30 cellular contexts compared by ENCODE assay signal in the genomic region with DNA sequence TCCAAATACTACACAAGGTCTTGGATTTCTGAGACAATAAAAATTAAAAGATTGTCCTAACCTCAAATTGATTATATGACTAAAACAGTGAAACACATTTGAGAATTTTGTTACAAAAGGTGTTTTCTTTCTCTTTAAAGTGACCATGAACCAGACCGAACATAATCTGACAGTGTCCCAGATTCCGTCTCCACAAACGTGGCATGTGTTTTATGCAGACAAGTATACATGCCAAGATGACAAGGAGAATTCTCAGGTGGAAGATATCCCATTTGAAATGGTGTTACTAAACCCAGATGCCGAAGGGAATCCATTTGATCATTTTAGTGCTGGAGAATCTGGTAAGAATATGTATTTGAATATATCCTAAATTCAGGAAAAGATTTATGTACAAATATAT.
"Had no signal": no experiment of that assay in that cellular context is flagged by ENCODE, and none has a peak within 500 bp of the region (broad histone marks: within the 10 kb centered on the region; RNA-seq: fewer than 3 reads in every experiment).

No MANE protein-coding gene starts in this region.

- H3K4me3 ChIP-seq: ascending aorta, SJCRH30, SK-N-MC had no signal

- H3K9me3 Mint-ChIP-seq: activated CD4-positive, alpha-beta memory T cell treated with anti-CD3 and anti-CD28 coated beads, Interleukin-2, amount 10 ng/mL, durations not matched to agents 7 days and 5 days; activated naive CD4-positive, alpha-beta T cell treated with anti-CD3 and anti-CD28 coated beads, Interleukin-2, amount 50 U/mL, for 24 hours; activated naive CD8-positive, alpha-beta T cell treated with anti-CD3 and anti-CD28 coated beads, Interleukin-2, amount 10 ng/mL, durations not matched to agents 7 days and 5 days; activated T-helper 2 cell treated with anti-CD3 and anti-CD28 coated beads, Interferon-gamma antibody, Interleukin-2, Interleukin-4, amounts not matched to agents 10 μg/mL and 5 μg/mL and 100 μg/mL, durations not matched to agents 14 hours and 24 hours and 36 hours; WTC11 had no signal

- ATAC-seq: activated CD4-positive, alpha-beta T cell treated with anti-CD3 and anti-CD28 coated beads for 36 hours; activated CD4-positive, CD25-positive, alpha-beta regulatory T cell treated with anti-CD3 and anti-CD28 coated beads, Interleukin-2, amount 50 U/mL, for 24 hours; activated CD8-positive, alpha-beta memory T cell treated with anti-CD3 and anti-CD28 coated beads, Interleukin-2, amount 10 ng/mL, durations not matched to agents 7 days and 5 days; Panc1; WTC11 had no signal

- H3K27ac Mint-ChIP-seq: activated CD4-positive, alpha-beta memory T cell treated with anti-CD3 and anti-CD28 coated beads, Interleukin-2, amount 10 ng/mL, durations not matched to agents 7 days and 5 days; activated CD4-positive, alpha-beta T cell treated with anti-CD3 and anti-CD28 coated beads for 36 hours; activated CD8-positive, alpha-beta memory T cell treated with anti-CD3 and anti-CD28 coated beads, Interleukin-2, amount 10 ng/mL, durations not matched to agents 7 days and 5 days; activated naive CD4-positive, alpha-beta T cell treated with anti-CD3 and anti-CD28 coated beads, Interleukin-2, amount 50 U/mL, for 24 hours; activated naive CD8-positive, alpha-beta T cell treated with anti-CD3 and anti-CD28 coated beads, Interleukin-2, amount 10 ng/mL, durations not matched to agents 7 days and 5 days; activated T-helper 2 cell treated with anti-CD3 and anti-CD28 coated beads, Interferon-gamma antibody, Interleukin-2, Interleukin-4, amounts not matched to agents 10 μg/mL and 5 μg/mL and 100 μg/mL, durations not matched to agents 14 hours and 24 hours and 36 hours; WTC11 had no signal

- H3K4me1 Mint-ChIP-seq: WTC11 had no signal

- H3K4me1 ChIP-seq: ascending aorta, SJCRH30 had no signal

- H3K27me3 Mint-ChIP-seq: activated CD4-positive, alpha-beta memory T cell treated with anti-CD3 and anti-CD28 coated beads, Interleukin-2, amount 10 ng/mL, durations not matched to agents 7 days and 5 days; activated CD4-positive, alpha-beta T cell treated with anti-CD3 and anti-CD28 coated beads for 36 hours; activated CD8-positive, alpha-beta memory T cell treated with anti-CD3 and anti-CD28 coated beads, Interleukin-2, amount 10 ng/mL, durations not matched to agents 7 days and 5 days; activated naive CD4-positive, alpha-beta T cell treated with anti-CD3 and anti-CD28 coated beads, Interleukin-2, amount 50 U/mL, for 24 hours; activated naive CD8-positive, alpha-beta T cell treated with anti-CD3 and anti-CD28 coated beads, Interleukin-2, amount 10 ng/mL, durations not matched to agents 7 days and 5 days had no signal

- H3K9me3 ChIP-seq: ascending aorta, SJCRH30 had no signal

- H3K27me3 ChIP-seq: ascending aorta, SJCRH30 had no signal

- DNase-seq: activated CD4-positive, alpha-beta memory T cell treated with anti-CD3 and anti-CD28 coated beads, Interleukin-2, amount 10 ng/mL, durations not matched to agents 7 days and 5 days; activated CD4-positive, alpha-beta T cell treated with anti-CD3 and anti-CD28 coated beads for 36 hours; activated CD4-positive, alpha-beta T cell treated with anti-CD3 and anti-CD28 coated beads, Interleukin-2, amount 50 U/mL, for 1 hour; activated CD8-positive, alpha-beta memory T cell treated with anti-CD3 and anti-CD28 coated beads for 24 hours; activated CD8-positive, alpha-beta memory T cell treated with anti-CD3 and anti-CD28 coated beads, Interleukin-2, amount 10 ng/mL, durations not matched to agents 7 days and 5 days; activated CD8-positive, alpha-beta memory T cell treated with anti-CD3 and anti-CD28 coated beads, Interleukin-2, amount 50 U/mL, for 48 hours; activated gamma-delta T cell; activated naive CD4-positive, alpha-beta T cell treated with Interleukin-2 at 50 U/mL for 16 hours; activated naive CD8-positive, alpha-beta T cell treated with anti-CD3 and anti-CD28 coated beads, Interleukin-2, amount 10 ng/mL, durations not matched to agents 7 days and 5 days; amygdala; NCI-H1105; NCI-H1417 treated with DMSO at 0.1 percent for 48 hours; NCI-H187 treated with DMSO at 0.1 percent for 48 hours; NCI-H2081; NCI-H2171 treated with DMSO at 0.1 percent for 48 hours; NCI-H2227 treated with DMSO at 0.1 percent for 48 hours; NCI-H446; NCI-H510A treated with DMSO at 0.1 percent for 48 hours; NCI-H526 treated with DMSO at 0.1 percent for 48 hours; NCI-H774; SHP77; SJCRH30; T1000 had no signal

- H3K4me3 Mint-ChIP-seq: activated CD4-positive, alpha-beta memory T cell treated with anti-CD3 and anti-CD28 coated beads, Interleukin-2, amount 10 ng/mL, durations not matched to agents 7 days and 5 days; activated CD4-positive, alpha-beta T cell treated with anti-CD3 and anti-CD28 coated beads for 36 hours; activated CD8-positive, alpha-beta memory T cell treated with anti-CD3 and anti-CD28 coated beads, Interleukin-2, amount 10 ng/mL, durations not matched to agents 7 days and 5 days; activated naive CD4-positive, alpha-beta T cell treated with anti-CD3 and anti-CD28 coated beads, Interleukin-2, amount 50 U/mL, for 24 hours; activated naive CD8-positive, alpha-beta T cell treated with anti-CD3 and anti-CD28 coated beads, Interleukin-2, amount 10 ng/mL, durations not matched to agents 7 days and 5 days; WTC11 had no signal

- H3K27ac ChIP-seq: ascending aorta, SJCRH30, SK-N-MC had no signal
